Comparison of ENCODE assay signal across 17 cellular contexts in the genomic region with DNA sequence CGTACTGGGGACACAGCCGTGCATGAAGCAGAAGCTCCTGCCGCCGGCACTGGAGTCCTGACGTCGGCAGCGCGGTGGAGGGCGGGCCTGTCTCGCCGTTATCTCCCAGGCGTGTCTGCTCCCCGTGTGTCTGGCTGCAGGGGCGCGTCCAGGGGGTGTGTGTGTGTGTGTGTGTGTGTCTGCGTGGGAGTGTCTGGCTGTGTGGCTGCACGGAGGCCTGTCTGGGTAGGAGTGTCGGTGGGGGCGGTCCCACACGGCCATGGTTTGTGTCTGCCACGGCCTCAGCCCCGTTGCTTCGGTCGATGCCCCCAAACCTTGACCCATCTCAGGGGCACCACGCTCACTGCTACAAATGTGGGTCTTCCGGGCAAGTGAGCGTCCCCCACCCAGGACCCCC. TPM values are rescaled to one million over a fixed set of nuclear protein-coding genes. Genes with fewer than 3 reads are reported as not detected.
DNase-seq lines count a peak whose midpoint lies in the region; ATAC-seq and TF ChIP-seq lines count a peak whose summit lies in the region.
"Had no signal": no experiment of that assay in that cellular context is flagged by ENCODE, and none has a peak within 500 bp of the region (broad histone marks: within the 10 kb centered on the region; RNA-seq: fewer than 3 reads in every experiment).

No MANE protein-coding gene starts in this region.

- intact Hi-C loops in Caco-2 (cut with micrococcal nuclease; ENCODE audit: unreplicated experiment) (no loop called here), ovary (cut with DNase I) (no loop called here)

- no peak overlapping the region for H3K4me3 Mint-ChIP-seq in Caco-2 (ENCODE audit: unreplicated experiment)
- H3K4me3 Mint-ChIP-seq in activated T-helper 17 cell treated with anti-CD3 and anti-CD28 coated beads, Interleukin-2, amount 50 U/mL, for 72 hours = no peak overlapping the region

- no peaks in the 10 kb centered on the region for H3K9me3 ChIP-seq in Caco-2
- no peaks in the 10 kb centered on the region for H3K9me3 ChIP-seq in ovary

- 9 to 15% (median 11%) methylated on average over 24 to 27 of the region's 27 CpGs for WGBS in ovary, 3 donors

- BruUV-seq in Caco-2 (replicated peaks; lab: Mats Ljungman, UMichigan) = no TSS peak

- CTCF ChIA-PET in Caco-2 (lab: Charles Lee) = no interaction called here

- H3K36me3 Mint-ChIP-seq in Caco-2 (ENCODE audit: insufficient read depth, unreplicated experiment) = peaks cover 91% of the 10 kb centered on the region
- H3K36me3 Mint-ChIP-seq in activated T-helper 17 cell treated with anti-CD3 and anti-CD28 coated beads, Interleukin-2, amount 50 U/mL, for 72 hours (ENCODE audit: low read depth) = peaks cover 22% of the 10 kb centered on the region

- H3K27me3 ChIP-seq in Caco-2 (replicated peaks; ENCODE audit: control insufficient read depth, insufficient read depth, low read length) (no peaks in the 10 kb centered on the region), ovary (no peaks in the 10 kb centered on the region)

- H3K4me1 Mint-ChIP-seq in Caco-2 (ENCODE audit: low read depth, unreplicated experiment) = peaks cover 7% of the 10 kb centered on the region
- peaks cover 11% of the 10 kb centered on the region for H3K4me1 Mint-ChIP-seq in activated T-helper 17 cell treated with anti-CD3 and anti-CD28 coated beads, Interleukin-2, amount 50 U/mL, for 72 hours

- DNase-seq in Caco-2 (peak; percentile 55 to 66), NCI-H69 (lab: John Stamatoyannopoulos, UW) (peak; percentile 53), fibroblast of pulmonary artery (ENCODE audit: low read depth) (peak; percentile 89), ovary (peak; percentile 84 to 96 (median 89)), NCI-H2107 (lab: John Stamatoyannopoulos, UW) (no peak), glomerular visceral epithelial cell (ENCODE audit: extremely low spot score) (no peak)
- DNase-seq: activated CD4-positive, alpha-beta T cell treated with anti-CD3 and anti-CD28 coated beads, Interleukin-2, amount 50 U/mL, for 1 hour; activated T-cell treated with anti-CD3 and anti-CD28 coated beads, Interleukin-2, amount 50 U/mL, for 48 hours; GOT3; NCI-H1436; stimulated activated CD4-positive, alpha-beta T cell treated with anti-CD3 and anti-CD28 coated beads, Interleukin-2, amount 100 ng/mL, for 24 hours; stimulated activated CD8-positive, alpha-beta memory T cell treated with anti-CD3 and anti-CD28 coated beads, Interleukin-4, amount 100 ng/mL, for 48 hours had no signal

- no peaks in the 10 kb centered on the region for H3K27me3 Mint-ChIP-seq in Caco-2 (ENCODE audit: insufficient read depth, unreplicated experiment)
- no peaks in the 10 kb centered on the region for H3K27me3 Mint-ChIP-seq in activated T-helper 17 cell treated with anti-CD3 and anti-CD28 coated beads, Interleukin-2, amount 50 U/mL, for 72 hours

- ATAC-seq in HG02981 (IDR thresholded peaks at IDR 0.05; ENCODE audit: unreplicated experiment) = no peak
- no peak for ATAC-seq in activated T-helper 17 cell treated with anti-CD3 and anti-CD28 coated beads, Interleukin-2, amount 50 U/mL, for 72 hours (replicated peaks)

- POLR2A ChIA-PET in Caco-2 (lab: Charles Lee) = no interaction called here

- no peak overlapping the region for H3K27ac Mint-ChIP-seq in Caco-2 (ENCODE audit: unreplicated experiment)
- no peak overlapping the region for H3K27ac Mint-ChIP-seq in activated T-helper 17 cell treated with anti-CD3 and anti-CD28 coated beads, Interleukin-2, amount 50 U/mL, for 72 hours

- H3K4me3 ChIP-seq in Caco-2 (ENCODE audit: low read depth, low read length) (no peak overlapping the region), fibroblast of pulmonary artery (replicated peaks; ENCODE audit: low read depth, low read length) (no peak overlapping the region), ovary (no peak overlapping the region)

- no peak for TF ChIP-seq EP300 in ovary (IDR thresholded peaks at IDR 0.05)

- TF ChIP-seq POLR2A in ovary (IDR thresholded peaks at IDR 0.05) = no peak

- peaks cover 23% of the 10 kb centered on the region for H3K4me1 ChIP-seq in Caco-2
- H3K4me1 ChIP-seq in ovary (ENCODE audit: insufficient read depth) = peaks cover 12% of the 10 kb centered on the region

- no peak overlapping the region for H3K27ac ChIP-seq in ovary

- no peak for TF ChIP-seq CTCF in Caco-2 (IDR thresholded peaks at IDR 0.05; ENCODE audit: insufficient read depth in 1 of 2, low read depth in 1 of 2, low read length in 1 of 2, severe bottlenecking in 1 of 2, unreplicated experiment in 1 of 2)
- no peak for TF ChIP-seq CTCF in fibroblast of pulmonary artery (IDR thresholded peaks at IDR 0.05; ENCODE audit: low read length, missing control alignments)
- no peak for TF ChIP-seq CTCF in ovary (IDR thresholded peaks at IDR 0.05)

- peaks cover 5% of the 10 kb centered on the region for H3K36me3 ChIP-seq in Caco-2 (ENCODE audit: control insufficient read depth, insufficient read depth, low read length)
- no peaks in the 10 kb centered on the region for H3K36me3 ChIP-seq in ovary

- no peaks in the 10 kb centered on the region for H3K9me3 Mint-ChIP-seq in Caco-2 (ENCODE audit: unreplicated experiment)
- no peaks in the 10 kb centered on the region for H3K9me3 Mint-ChIP-seq in activated T-helper 17 cell treated with anti-CD3 and anti-CD28 coated beads, Interleukin-2, amount 50 U/mL, for 72 hours

RNA-seq across cellular contexts. Expression of a gene that starts 18.3 kb away (rescaled TPM):
- total RNA-seq in Caco-2 (2022) (217 and 239 TPM in 2 replicates), ovary (1 to 10 TPM; 2.1 to 8.1 (median 5.2) TPM)
- polyA plus RNA-seq in ovary = 1 to 10 TPM; 1.1 to 1.6 TPM
- 10 to 100 TPM; 50.3 to 79.3 TPM for total RNA-seq in activated T-helper 17 cell treated with anti-CD3 and anti-CD28 coated beads, Interleukin-2, amount 50 U/mL, for 72 hours

RNA-seq across cellular contexts. Expression of a gene that starts 27.0 kb away (rescaled TPM):
- total RNA-seq in Caco-2 (2022) = 13.0 and 16.6 TPM in 2 replicates
- under 1 TPM in 2 of 7 donors, not detected in 5; 0.28 to 0.90 TPM for total RNA-seq in ovary
- polyA plus RNA-seq in ovary = not detected
- total RNA-seq in activated T-helper 17 cell treated with anti-CD3 and anti-CD28 coated beads, Interleukin-2, amount 50 U/mL, for 72 hours = 10 to 100 TPM; 17.5 to 53.1 TPM
- total RNA-seq: myocyte had no signal
- polyA plus RNA-seq: AG04450 had no signal

RNA-seq across cellular contexts. Expression of a gene that starts 31.1 kb away (rescaled TPM):
- total RNA-seq in Caco-2 (2022) (57.7 and 60.4 TPM in 2 replicates), ovary (10 to 100 TPM; 13.1 to 43.0 (median 31.2) TPM)
- polyA plus RNA-seq in ovary = 10 to 100 TPM in 1 of 2 donors, 1 to 10 TPM in 1; 8.7 to 29.5 TPM
- total RNA-seq in activated T-helper 17 cell treated with anti-CD3 and anti-CD28 coated beads, Interleukin-2, amount 50 U/mL, for 72 hours = 10 to 100 TPM; 78.5 to 79.3 TPM

RNA-seq across cellular contexts. Expression of a gene that starts 40.0 kb away (rescaled TPM):
- total RNA-seq in Caco-2 (2022) (89.5 and 96.8 TPM in 2 replicates), ovary (10 to 100 TPM; 19.4 to 45.6 (median 31.2) TPM)
- 10 to 100 TPM in 1 of 2 donors, 1 to 10 TPM in 1; 3.5 to 24.3 TPM for polyA plus RNA-seq in ovary
- 10 to 100 TPM; 43.2 to 94.2 TPM for total RNA-seq in activated T-helper 17 cell treated with anti-CD3 and anti-CD28 coated beads, Interleukin-2, amount 50 U/mL, for 72 hours

RNA-seq across cellular contexts. Expression of a gene that starts 50.9 kb away (rescaled TPM):
- total RNA-seq in Caco-2 (2022) (not detected in 2 replicates), ovary (not detected)
- polyA plus RNA-seq in ovary = not detected
- total RNA-seq in activated T-helper 17 cell treated with anti-CD3 and anti-CD28 coated beads, Interleukin-2, amount 50 U/mL, for 72 hours = not detected
- total RNA-seq: myocyte; T-helper 2 cell treated with Interferon-gamma antibody and Interleukin-4, amounts not matched to agents 100 ng/mL and 5 ng/mL, for 36 hours had no signal
- polyA plus RNA-seq: AG04450 had no signal

Comparison
In these comparisons a context has a peak if more than half of its experiments do, and no peak if none do; other contexts are left out.
1. DNase-seq: peak in Caco-2 (2 of 2), NCI-H69 (single experiment), fibroblast of pulmonary artery (single experiment) and ovary (5 of 5); none in NCI-H2107 (single experiment) and glomerular visceral epithelial cell (single experiment).
2. RNA of a gene that starts 18.3 kb away (total RNA-seq): 217 to 239 TPM in Caco-2 and 50.3 to 79.3 TPM in activated T-helper 17 cell treated with anti-CD3 and anti-CD28 coated beads, Interleukin-2, amount 50 U/mL, for 72 hours; 2.1 to 8.1 TPM in ovary; every median in the first group is over 4 times any median in the second.